In the genomic region with DNA sequence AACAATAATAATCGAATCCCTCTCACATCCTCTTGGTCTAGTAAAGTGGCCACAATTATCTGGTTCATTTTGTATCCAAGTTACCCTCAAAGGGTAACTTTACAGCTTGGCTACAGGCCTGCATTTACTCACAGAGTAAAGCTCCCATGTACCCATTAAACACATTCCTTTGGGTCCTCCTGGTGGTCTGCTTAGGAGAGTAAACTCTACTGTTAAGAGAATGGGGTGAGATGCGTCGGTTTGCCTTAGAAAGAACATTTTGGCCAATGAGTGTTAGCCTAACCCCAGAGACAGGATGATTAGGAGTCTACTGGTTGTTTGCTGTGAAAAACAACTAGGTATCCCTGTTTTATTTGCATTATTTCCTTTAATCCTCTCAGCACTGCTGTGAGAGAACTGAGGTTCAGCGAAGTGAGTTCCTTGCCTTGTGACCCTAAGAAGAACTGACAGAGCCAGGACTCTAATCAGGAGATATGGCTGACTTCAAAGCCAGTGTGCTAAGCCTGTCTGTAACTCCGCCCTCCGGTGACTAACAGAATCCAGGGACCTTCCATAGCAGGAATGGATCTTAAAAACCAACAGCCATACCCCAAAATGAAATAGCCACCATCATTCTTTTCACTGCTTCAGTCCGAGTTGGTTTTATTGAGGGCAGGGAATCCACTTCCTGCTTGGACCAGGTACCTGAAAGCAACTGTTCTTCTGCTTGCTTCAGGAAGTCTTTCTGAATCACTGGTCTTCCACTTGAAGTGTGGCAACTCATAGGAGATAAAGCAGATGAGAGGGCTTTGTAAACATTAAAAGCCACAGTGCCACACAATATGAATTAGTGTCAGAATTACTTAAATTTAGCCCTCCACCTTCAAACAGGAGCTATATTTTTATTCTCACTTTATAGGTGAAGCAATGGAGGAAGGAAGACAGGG, we compare ENCODE assay signal across 17 cellular contexts.
"Had no signal": no experiment of that assay in that cellular context is flagged by ENCODE, and none has a peak within 500 bp of the region (broad histone marks: within the 10 kb centered on the region; RNA-seq: fewer than 3 reads in every experiment).

No MANE protein-coding gene starts in this region.

- ATAC-seq: left ventricle myocardium superior; psoas muscle; right lobe of liver; stimulated activated naive CD8-positive, alpha-beta T cell treated with anti-CD3 and anti-CD28 coated beads, Interleukin-15, amount 100 ng/mL, for 72 hours had no signal

- DNase-seq: activated CD4-positive, alpha-beta memory T cell treated with anti-CD3 and anti-CD28 coated beads, Interleukin-2, amount 10 ng/mL, durations not matched to agents 7 days and 5 days; activated CD4-positive, alpha-beta T cell treated with anti-CD3 and anti-CD28 coated beads for 4 hours; activated naive CD4-positive, alpha-beta T cell treated with anti-CD3 and anti-CD28 coated beads, Interleukin-2, amount 10 ng/mL, durations not matched to agents 7 days and 5 days; activated T-cell treated with anti-CD3 and anti-CD28 coated beads, Interleukin-2, amount 50 U/mL, for 24 hours; kidney; left ventricle myocardium superior; psoas muscle; right lobe of liver; stimulated activated naive CD8-positive, alpha-beta T cell treated with anti-CD3 and anti-CD28 coated beads, Interleukin-15, amount 100 ng/mL, for 72 hours; T-helper 1 cell; T1000; testis; upper lobe of left lung had no signal

- H3K27ac ChIP-seq: cardiac muscle cell, psoas muscle, right lobe of liver, testis, upper lobe of left lung, VCaP had no signal

- H3K9me3 ChIP-seq: psoas muscle, right lobe of liver, testis, upper lobe of left lung had no signal

- H3K9me3 Mint-ChIP-seq: activated CD4-positive, alpha-beta memory T cell treated with anti-CD3 and anti-CD28 coated beads, Interleukin-2, amount 10 ng/mL, durations not matched to agents 7 days and 5 days; activated naive CD4-positive, alpha-beta T cell treated with anti-CD3 and anti-CD28 coated beads, Interleukin-2, amount 10 ng/mL, durations not matched to agents 7 days and 5 days; activated T-cell treated with anti-CD3 and anti-CD28 coated beads, Interleukin-2, amount 50 U/mL, for 24 hours; nephron; stimulated activated naive CD8-positive, alpha-beta T cell treated with anti-CD3 and anti-CD28 coated beads, Interleukin-15, amount 100 ng/mL, for 72 hours had no signal

- H3K4me1 Mint-ChIP-seq: activated CD4-positive, alpha-beta memory T cell treated with anti-CD3 and anti-CD28 coated beads, Interleukin-2, amount 10 ng/mL, durations not matched to agents 7 days and 5 days; activated naive CD4-positive, alpha-beta T cell treated with anti-CD3 and anti-CD28 coated beads, Interleukin-2, amount 10 ng/mL, durations not matched to agents 7 days and 5 days; memory B cell; nephron; stimulated activated naive CD8-positive, alpha-beta T cell treated with anti-CD3 and anti-CD28 coated beads, Interleukin-15, amount 100 ng/mL, for 72 hours had no signal

- H3K4me3 Mint-ChIP-seq: activated CD4-positive, alpha-beta memory T cell treated with anti-CD3 and anti-CD28 coated beads, Interleukin-2, amount 10 ng/mL, durations not matched to agents 7 days and 5 days; activated naive CD4-positive, alpha-beta T cell treated with anti-CD3 and anti-CD28 coated beads, Interleukin-2, amount 10 ng/mL, durations not matched to agents 7 days and 5 days; activated T-cell treated with anti-CD3 and anti-CD28 coated beads, Interleukin-2, amount 50 U/mL, for 24 hours; memory B cell; nephron; stimulated activated naive CD8-positive, alpha-beta T cell treated with anti-CD3 and anti-CD28 coated beads, Interleukin-15, amount 100 ng/mL, for 72 hours had no signal

- H3K27me3 ChIP-seq: cardiac muscle cell, right lobe of liver, testis, upper lobe of left lung had no signal

- H3K4me3 ChIP-seq: cardiac muscle cell, psoas muscle, right lobe of liver, testis, upper lobe of left lung had no signal

- H3K4me1 ChIP-seq: psoas muscle, right lobe of liver, testis, upper lobe of left lung had no signal

- H3K36me3 Mint-ChIP-seq: activated naive CD4-positive, alpha-beta T cell treated with anti-CD3 and anti-CD28 coated beads, Interleukin-2, amount 10 ng/mL, durations not matched to agents 7 days and 5 days; memory B cell had no signal

- H3K27me3 Mint-ChIP-seq: activated CD4-positive, alpha-beta memory T cell treated with anti-CD3 and anti-CD28 coated beads, Interleukin-2, amount 10 ng/mL, durations not matched to agents 7 days and 5 days; activated naive CD4-positive, alpha-beta T cell treated with anti-CD3 and anti-CD28 coated beads, Interleukin-2, amount 10 ng/mL, durations not matched to agents 7 days and 5 days; activated T-cell treated with anti-CD3 and anti-CD28 coated beads, Interleukin-2, amount 50 U/mL, for 24 hours; memory B cell; stimulated activated naive CD8-positive, alpha-beta T cell treated with anti-CD3 and anti-CD28 coated beads, Interleukin-15, amount 100 ng/mL, for 72 hours had no signal

- H3K36me3 ChIP-seq: cardiac muscle cell, right lobe of liver, upper lobe of left lung had no signal

- H3K27ac Mint-ChIP-seq: activated CD4-positive, alpha-beta memory T cell treated with anti-CD3 and anti-CD28 coated beads, Interleukin-2, amount 10 ng/mL, durations not matched to agents 7 days and 5 days; activated naive CD4-positive, alpha-beta T cell treated with anti-CD3 and anti-CD28 coated beads, Interleukin-2, amount 10 ng/mL, durations not matched to agents 7 days and 5 days; activated T-cell treated with anti-CD3 and anti-CD28 coated beads, Interleukin-2, amount 50 U/mL, for 24 hours; memory B cell; nephron had no signal
